Comparison of ENCODE assay signal across 8 cellular contexts in the genomic region with DNA sequence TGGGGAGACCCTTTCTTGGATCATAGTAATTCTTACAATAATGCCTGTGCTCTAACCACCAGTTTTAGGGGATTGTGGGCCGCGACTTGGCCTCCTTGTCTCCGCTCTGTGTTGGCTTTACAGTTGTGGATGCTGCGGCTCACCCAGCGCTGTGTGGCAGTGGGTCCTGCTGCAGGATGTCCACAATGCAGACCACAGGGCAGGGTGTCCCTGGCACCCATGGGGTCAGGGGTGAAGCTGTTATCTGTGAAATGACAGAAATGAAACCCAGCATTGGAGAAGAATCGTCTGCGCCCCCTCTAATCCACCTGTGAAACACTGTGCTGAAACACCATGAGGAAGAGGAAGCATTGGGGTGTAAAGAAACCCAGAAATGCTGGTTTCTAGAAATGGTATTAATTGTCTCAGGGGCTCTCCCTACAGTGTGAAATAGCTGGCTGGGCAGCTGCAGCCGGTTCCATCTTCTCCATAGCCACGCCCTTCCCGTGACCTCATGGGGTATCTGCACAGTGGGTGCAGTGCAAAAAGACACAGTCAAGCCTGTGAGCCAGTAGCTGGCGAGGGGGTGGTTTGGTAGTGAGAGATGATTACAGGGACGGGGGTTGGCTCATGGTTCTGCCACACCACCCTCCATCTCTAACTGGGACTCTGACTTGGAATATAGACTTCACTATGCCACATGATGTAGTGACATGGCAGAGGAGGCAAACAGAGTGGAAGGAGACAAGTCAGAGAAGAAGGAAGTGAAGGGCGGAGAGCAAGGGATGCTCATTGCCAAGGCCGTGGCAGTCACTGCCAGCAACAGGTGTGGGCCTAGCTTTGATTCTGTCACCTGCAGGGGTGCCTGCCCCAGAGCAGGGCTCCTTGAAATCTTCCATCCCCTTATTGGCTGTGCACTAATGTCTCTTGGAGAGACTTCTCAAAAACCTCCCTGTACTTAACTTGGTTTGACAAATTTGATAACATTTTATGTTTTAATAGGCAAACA. TPM values are rescaled to one million over a fixed set of nuclear protein-coding genes. Genes with fewer than 3 reads are reported as not detected.
DNase-seq lines count a peak whose midpoint lies in the region; ATAC-seq and TF ChIP-seq lines count a peak whose summit lies in the region.

No MANE protein-coding gene starts in this region.

- no peaks in the 10 kb centered on the region for H3K27me3 ChIP-seq in GM06990 (replicated peaks; ENCODE audit: control insufficient read depth, insufficient read depth, low read length)
- no peaks in the 10 kb centered on the region for H3K27me3 ChIP-seq in HL-60 (ENCODE audit: insufficient read depth, poor library complexity, severe bottlenecking)
- no peaks in the 10 kb centered on the region for H3K27me3 ChIP-seq in BE2C

- H3K9me3 Mint-ChIP-seq in activated T-cell treated with anti-CD3 and anti-CD28 coated beads, Interleukin-2, amount 50 U/mL, for 24 hours, result no peaks in the 10 kb centered on the region

- peak overlapping the region; percentile 96 for H3K27ac ChIP-seq in HL-60 (replicated peaks)

- H3K4me3 ChIP-seq in GM06990 (replicated peaks; ENCODE audit: low read depth, low read length) (peak overlapping the region; percentile 13; the same call in 1 of the 2 replicates), HL-60 (replicated peaks; ENCODE audit: insufficient read depth, low read length) (no peak overlapping the region), BE2C (ENCODE audit: low read depth, low read length) (no peak overlapping the region)

- peak overlapping the region; percentile 95 for H3K27ac Mint-ChIP-seq in activated T-cell treated with anti-CD3 and anti-CD28 coated beads, Interleukin-2, amount 50 U/mL, for 24 hours

- H3K4me1 Mint-ChIP-seq in activated T-cell treated with anti-CD3 and anti-CD28 coated beads, Interleukin-2, amount 50 U/mL, for 24 hours (ENCODE audit: low read depth), result peaks cover 89% of the 10 kb centered on the region

- peaks cover 19% of the 10 kb centered on the region for H3K36me3 Mint-ChIP-seq in activated T-cell treated with anti-CD3 and anti-CD28 coated beads, Interleukin-2, amount 50 U/mL, for 24 hours (ENCODE audit: low read depth)

- H3K27me3 Mint-ChIP-seq in activated T-cell treated with anti-CD3 and anti-CD28 coated beads, Interleukin-2, amount 50 U/mL, for 24 hours, result no peaks in the 10 kb centered on the region

- peaks cover 4% of the 10 kb centered on the region for H3K4me1 ChIP-seq in BE2C

- H3K4me3 Mint-ChIP-seq in activated T-cell treated with anti-CD3 and anti-CD28 coated beads, Interleukin-2, amount 50 U/mL, for 24 hours, result peak overlapping the region; percentile 47

- peak; percentile 58 for ATAC-seq in GM21423 (IDR thresholded peaks at IDR 0.05; ENCODE audit: unreplicated experiment)

- TF ChIP-seq CTCF in GM06990 (IDR thresholded peaks at IDR 0.05; ENCODE audit: insufficient read depth, low read length, poor library complexity, severe bottlenecking) (no peak), HL-60 (IDR thresholded peaks at IDR 0.05; ENCODE audit: insufficient read depth, low read length) (no peak), BE2C (IDR thresholded peaks at IDR 0.05; ENCODE audit: low read depth, low read length) (no peak)

- H3K9me3 ChIP-seq in BE2C, result no peaks in the 10 kb centered on the region

- H3K36me3 ChIP-seq in GM06990 (ENCODE audit: control insufficient read depth, insufficient read depth, low read length) (no peaks in the 10 kb centered on the region; the same call in 1 of the 2 replicates), BE2C (no peaks in the 10 kb centered on the region)

- DNase-seq in GM06990 (ENCODE audit: extremely low read depth, insufficient read length), result peak; percentile 82
- peak; percentile 76 to 92 for DNase-seq in HL-60 (ENCODE audit: low read depth in 1 of 2, low spot score in 1 of 2)
- DNase-seq in activated T-cell treated with anti-CD3 and anti-CD28 coated beads, Interleukin-2, amount 50 U/mL, for 24 hours, result peak; percentile 76
- peak; percentile 57 to 81 for DNase-seq in stimulated activated CD4-positive, alpha-beta T cell treated with anti-CD3 and anti-CD28 coated beads, Interleukin-12 subunit alpha, Interleukin-12 subunit beta, amount 100 ng/mL, for 24 hours (ENCODE audit: low read depth in 2 of 2)
- DNase-seq in GF-D8 (lab: John Stamatoyannopoulos, UW), result no peak
- DNase-seq in BE2C, result no peak
- no peak for DNase-seq in AML-193 (lab: John Stamatoyannopoulos, UW)

RNA-seq across cellular contexts. Expression of gene INPP4A, which starts 16.2 kb away (rescaled TPM):
- polyA plus RNA-seq in BE2C (2012; ENCODE audit: insufficient read depth, insufficient read length, low read depth), result 10.4 TPM

Comparison
In these comparisons a context has a peak if more than half of its experiments do, and no peak if none do; other contexts are left out.
1. DNase-seq: peak in GM06990 (single experiment), HL-60 (2 of 2), activated T-cell treated with anti-CD3 and anti-CD28 coated beads, Interleukin-2, amount 50 U/mL, for 24 hours (single experiment) and stimulated activated CD4-positive, alpha-beta T cell treated with anti-CD3 and anti-CD28 coated beads, Interleukin-12 subunit alpha, Interleukin-12 subunit beta, amount 100 ng/mL, for 24 hours (2 of 2); none in GF-D8 (single experiment), BE2C (single experiment) and AML-193 (0 of 2).